ENCODE assay signal across 1 cellular context in genomic region chr12:2649201-2650030, GRCh38.
TF ChIP-seq lines count a peak whose summit lies in the region.

No MANE protein-coding gene starts in this region.

TF ChIP-seq in SK-N-SH, 30 proteins besides CTCF, POLR2A, EP300 and RAD21 (continued from another document):
- TF ChIP-seq USF2 (IDR thresholded peaks at IDR 0.05; ENCODE audit: borderline replicate concordance, low read depth, low read length) (no peak), RFX5 (IDR thresholded peaks at IDR 0.05; ENCODE audit: low read length) (no peak)
- TF ChIP-seq, protein P1, sequence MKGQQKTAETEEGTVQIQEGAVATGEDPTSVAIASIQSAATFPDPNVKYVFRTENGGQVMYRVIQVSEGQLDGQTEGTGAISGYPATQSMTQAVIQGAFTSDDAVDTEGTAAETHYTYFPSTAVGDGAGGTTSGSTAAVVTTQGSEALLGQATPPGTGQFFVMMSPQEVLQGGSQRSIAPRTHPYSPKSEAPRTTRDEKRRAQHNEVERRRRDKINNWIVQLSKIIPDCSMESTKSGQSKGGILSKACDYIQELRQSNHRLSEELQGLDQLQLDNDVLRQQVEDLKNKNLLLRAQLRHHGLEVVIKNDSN (IDR thresholded peaks at IDR 0.05; ENCODE audit: borderline replicate concordance, low read depth): no peak
